8 cellular contexts compared by ENCODE assay signal in the genomic region with DNA sequence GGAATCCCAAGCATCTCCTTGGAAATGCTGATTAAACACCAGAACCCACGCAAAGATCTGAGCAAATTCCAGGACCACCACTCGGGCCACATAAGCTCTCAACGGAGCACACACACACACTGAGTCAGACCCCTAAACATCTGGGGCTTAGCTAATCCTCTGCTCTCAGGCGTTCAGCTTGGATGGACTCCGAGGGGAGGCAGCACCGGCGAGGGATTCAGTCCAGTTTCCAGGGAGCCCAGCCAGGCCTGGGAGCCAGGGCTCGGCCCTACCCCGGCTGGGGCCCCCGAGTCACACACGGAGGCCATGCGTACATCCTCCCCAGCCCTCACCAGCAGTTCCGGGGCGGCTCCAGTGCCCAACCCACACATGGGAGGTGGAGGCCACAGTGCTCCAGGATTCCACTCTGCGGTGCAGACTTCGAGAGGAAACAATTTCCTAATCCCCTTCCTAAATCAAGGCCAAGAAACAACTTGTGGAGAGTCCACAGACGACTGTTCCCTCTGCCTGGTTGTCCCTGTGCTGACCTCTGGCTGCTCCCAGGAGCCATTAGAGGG.
DNase-seq lines count a peak whose midpoint lies in the region; FAIRE-seq and TF ChIP-seq lines count a peak whose summit lies in the region.
"Had no signal": no experiment of that assay in that cellular context is flagged by ENCODE, and none has a peak within 500 bp of the region (broad histone marks: within the 10 kb centered on the region; RNA-seq: fewer than 3 reads in every experiment).

No MANE protein-coding gene starts in this region.

- peaks cover 4% of the 10 kb centered on the region for H3K9me3 Mint-ChIP-seq in activated naive CD4-positive, alpha-beta T cell treated with anti-CD3 and anti-CD28 coated beads for 36 hours

- no peak overlapping the region for H3K4me3 Mint-ChIP-seq in activated naive CD4-positive, alpha-beta T cell treated with anti-CD3 and anti-CD28 coated beads for 36 hours

- H3K36me3 ChIP-seq in esophagus squamous epithelium (no peaks in the 10 kb centered on the region), muscle layer of duodenum (ENCODE audit: control insufficient read depth in 1 of 2, insufficient read depth in 2 of 2, low read length in 2 of 2) (no peaks in the 10 kb centered on the region)

- H3K27me3 Mint-ChIP-seq in activated naive CD4-positive, alpha-beta T cell treated with anti-CD3 and anti-CD28 coated beads for 36 hours (ENCODE audit: low read depth) = no peaks in the 10 kb centered on the region

- no peak overlapping the region for H3K27ac Mint-ChIP-seq in activated naive CD4-positive, alpha-beta T cell treated with anti-CD3 and anti-CD28 coated beads for 36 hours

- H3K27ac ChIP-seq in esophagus squamous epithelium (peak overlapping the region; percentile 20 to 78 (median 70)), muscle layer of duodenum (ENCODE audit: low read length) (peak overlapping the region; percentile 78)

- no peak for TF ChIP-seq CTCF in esophagus squamous epithelium (IDR thresholded peaks at IDR 0.05)
- no peak for TF ChIP-seq CTCF in D721Med (IDR thresholded peaks at IDR 0.05; ENCODE audit: insufficient read depth, missing control alignments)

- CTCF ChIA-PET in activated naive CD4-positive, alpha-beta T cell treated with anti-CD3 and anti-CD28 coated beads for 36 hours (lab: Charles Lee) = no interaction called here

- no peak overlapping the region for H3K4me3 ChIP-seq in esophagus squamous epithelium
- H3K4me3 ChIP-seq in muscle layer of duodenum (ENCODE audit: low read depth in 1 of 2, low read length in 2 of 2) = peak overlapping the region in 1 of 2 donors; percentile 12

- H3K4me1 ChIP-seq in esophagus squamous epithelium (peaks cover 0 to 46% (median 9%) of the 10 kb centered on the region in 3 donors), muscle layer of duodenum (ENCODE audit: control insufficient read depth in 1 of 2, insufficient read depth in 2 of 2, low read length in 2 of 2) (peaks cover 0 to 20% of the 10 kb centered on the region in 2 donors)

- TF ChIP-seq POLR2A in esophagus squamous epithelium (IDR thresholded peaks at IDR 0.05) = no peak

- H3K36me3 Mint-ChIP-seq in activated naive CD4-positive, alpha-beta T cell treated with anti-CD3 and anti-CD28 coated beads for 36 hours (ENCODE audit: low read depth) = no peaks in the 10 kb centered on the region

- peak; percentile 89 for DNase-seq in NCI-H82 (lab: John Stamatoyannopoulos, UW)
- DNase-seq in esophagus squamous epithelium (lab: John Stamatoyannopoulos, UW) = no peak
- peak; percentile 40 for DNase-seq in urothelium cell line (ENCODE audit: low spot score)
- no peak for DNase-seq in activated naive CD4-positive, alpha-beta T cell treated with anti-CD3 and anti-CD28 coated beads for 36 hours
- DNase-seq in D721Med (ENCODE audit: insufficient read length, low spot score) = no peak
- no peak for DNase-seq in activated T-cell treated with anti-CD3 and anti-CD28 coated beads, Interleukin-2, amount 50 U/mL, for 48 hours

- FAIRE-seq in urothelium cell line (lab: Jason Lieb, UNC) = no peak
- FAIRE-seq in D721Med (lab: Jason Lieb, UNC) = no peak
- FAIRE-seq: keratinocyte had no signal

- H3K9me3 ChIP-seq in esophagus squamous epithelium (no peaks in the 10 kb centered on the region), muscle layer of duodenum (ENCODE audit: control insufficient read depth in 1 of 2, low read length in 2 of 2) (no peaks in the 10 kb centered on the region)

- intact Hi-C loops in esophagus squamous epithelium (cut with DNase I) = no loop called here
- intact Hi-C loops in activated naive CD4-positive, alpha-beta T cell treated with anti-CD3 and anti-CD28 coated beads for 36 hours (cut with micrococcal nuclease) = no loop called here

- H3K27me3 ChIP-seq in esophagus squamous epithelium (no peaks in the 10 kb centered on the region), muscle layer of duodenum (ENCODE audit: low read depth, low read length) (no peaks in the 10 kb centered on the region)

- WGBS in esophagus squamous epithelium, 2 donors = 20 to 22% methylated on average over 1 to 7 of the region's 17 CpGs

- H3K4me1 Mint-ChIP-seq in activated naive CD4-positive, alpha-beta T cell treated with anti-CD3 and anti-CD28 coated beads for 36 hours (ENCODE audit: low read depth) = no peaks in the 10 kb centered on the region

Comparison
In these comparisons a context has a peak if more than half of its experiments do, and no peak if none do; other contexts are left out.
1. DNase-seq: peak in NCI-H82 (single experiment) and urothelium cell line (single experiment); none in esophagus squamous epithelium (single experiment), activated naive CD4-positive, alpha-beta T cell treated with anti-CD3 and anti-CD28 coated beads for 36 hours (single experiment), D721Med (single experiment) and activated T-cell treated with anti-CD3 and anti-CD28 coated beads, Interleukin-2, amount 50 U/mL, for 48 hours (0 of 2).